ENCODE assay signal across 14 cellular contexts in genomic region chr2:136048886-136049832, GRCh38.
A peak's percentile ranks its signal among the peaks of the same experiment; 100 is the strongest.
DNase-seq lines count a peak whose midpoint lies in the region; ATAC-seq, FAIRE-seq and TF ChIP-seq lines count a peak whose summit lies in the region.
"Had no signal": no experiment of that assay in that cellular context is flagged by ENCODE, and none has a peak within 500 bp of the region (broad histone marks: within the 10 kb centered on the region; RNA-seq: fewer than 3 reads in every experiment).

No MANE protein-coding gene starts in this region.

- peak overlapping the region; percentile 5 for H3K4me3 ChIP-seq in CD4-positive, CD25-positive, alpha-beta regulatory T cell (ENCODE audit: low read depth, low read length)
- H3K4me3 ChIP-seq: MG63, right atrium auricular region had no signal

- peak overlapping the region; percentile 86 to 99 (median 95) for H3K27ac Mint-ChIP-seq in CD4-positive, CD25-positive, alpha-beta regulatory T cell
- peak overlapping the region; percentile 99 for H3K27ac Mint-ChIP-seq in activated T-helper 17 cell treated with anti-CD3 and anti-CD28 coated beads, Interleukin-2, amount 50 U/mL, for 72 hours
- peak overlapping the region; percentile 53 to 88 (median 79) for H3K27ac Mint-ChIP-seq in naive thymus-derived CD8-positive, alpha-beta T cell

- peaks cover 31 to 79% (median 55%) of the 10 kb centered on the region in 4 donors for H3K4me1 Mint-ChIP-seq in CD4-positive, CD25-positive, alpha-beta regulatory T cell
- peaks cover 63% of the 10 kb centered on the region for H3K4me1 Mint-ChIP-seq in activated T-helper 17 cell treated with anti-CD3 and anti-CD28 coated beads, Interleukin-2, amount 50 U/mL, for 72 hours
- H3K4me1 Mint-ChIP-seq in naive thymus-derived CD8-positive, alpha-beta T cell, result peaks cover 44 to 90% (median 85%) of the 10 kb centered on the region in 4 donors

- POLR2A ChIA-PET in naive thymus-derived CD8-positive, alpha-beta T cell (lab: Charles Lee), result interaction anchor here (0.7 kb wide), 2 partner anchors 63 to 64 kb away, joined by 5 to 6 read pairs; no protein-coding TSS in a partner anchor

- peak in 1 of 3 donors; percentile 93 for DNase-seq in CD4-positive, CD25-positive, alpha-beta regulatory T cell
- DNase-seq in GM12891 (ENCODE audit: insufficient read length, low spot score), result no peak
- DNase-seq in naive thymus-derived CD8-positive, alpha-beta T cell, result no peak
- no peak for DNase-seq in NCI-H446 (lab: John Stamatoyannopoulos, UW)
- DNase-seq in NCI-H524 treated with DMSO at 0.1 percent for 48 hours (lab: John Stamatoyannopoulos, UW), result no peak
- no peak for DNase-seq in H54 (ENCODE audit: insufficient read length, low spot score)
- DNase-seq: Calu3, foreskin keratinocyte, kidney glomerular epithelial cell, MG63, NCI-H187 treated with DMSO at 0.1 percent for 48 hours, NCI-H446 treated with DMSO at 0.1 percent for 48 hours had no signal

- H3K9me3 ChIP-seq in CD4-positive, CD25-positive, alpha-beta regulatory T cell (ENCODE audit: control insufficient read depth in 2 of 2, low read length in 2 of 2), result no peaks in the 10 kb centered on the region
- H3K9me3 ChIP-seq: MG63, right atrium auricular region had no signal

- peak overlapping the region; percentile 6 to 80 (median 31) for H3K4me3 Mint-ChIP-seq in CD4-positive, CD25-positive, alpha-beta regulatory T cell
- H3K4me3 Mint-ChIP-seq in activated T-helper 17 cell treated with anti-CD3 and anti-CD28 coated beads, Interleukin-2, amount 50 U/mL, for 72 hours, result peak overlapping the region; percentile 88
- peak overlapping the region in 7 of 10 donors; percentile 30 to 68 (median 50) for H3K4me3 Mint-ChIP-seq in naive thymus-derived CD8-positive, alpha-beta T cell

- H3K9me3 Mint-ChIP-seq in CD4-positive, CD25-positive, alpha-beta regulatory T cell, result peaks cover 0 to 5% (median 0%) of the 10 kb centered on the region in 7 donors
- H3K9me3 Mint-ChIP-seq in activated T-helper 17 cell treated with anti-CD3 and anti-CD28 coated beads, Interleukin-2, amount 50 U/mL, for 72 hours, result peaks cover 13% of the 10 kb centered on the region
- H3K9me3 Mint-ChIP-seq in naive thymus-derived CD8-positive, alpha-beta T cell, result peaks cover 0 to 10% (median 0%) of the 10 kb centered on the region in 9 donors

- FAIRE-seq in GM12891 (lab: Jason Lieb, UNC) (peak; percentile 75), H54 (lab: Jason Lieb, UNC) (no peak)

- TF ChIP-seq POLR2A in GM12891 (IDR thresholded peaks at IDR 0.05; ENCODE audit: low read depth, low read length) (no peak), H54 (IDR thresholded peaks at IDR 0.05; ENCODE audit: low read depth, low read length) (no peak)

- H3K36me3 Mint-ChIP-seq in CD4-positive, CD25-positive, alpha-beta regulatory T cell, result no peaks in the 10 kb centered on the region
- peaks cover 9% of the 10 kb centered on the region for H3K36me3 Mint-ChIP-seq in activated T-helper 17 cell treated with anti-CD3 and anti-CD28 coated beads, Interleukin-2, amount 50 U/mL, for 72 hours (ENCODE audit: low read depth)
- no peaks in the 10 kb centered on the region for H3K36me3 Mint-ChIP-seq in naive thymus-derived CD8-positive, alpha-beta T cell

- ATAC-seq in CD4-positive, CD25-positive, alpha-beta regulatory T cell (ENCODE audit: low read depth in 2 of 2), result peak; percentile 54 to 58
- ATAC-seq in activated T-helper 17 cell treated with anti-CD3 and anti-CD28 coated beads, Interleukin-2, amount 50 U/mL, for 72 hours (replicated peaks), result peak; percentile 32
- no peak for ATAC-seq in naive thymus-derived CD8-positive, alpha-beta T cell
- ATAC-seq: foreskin keratinocyte had no signal

- peak overlapping the region; percentile 73 for H3K27ac ChIP-seq in CD4-positive, CD25-positive, alpha-beta regulatory T cell (ENCODE audit: insufficient read depth, low read length, poor library complexity, severe bottlenecking)
- H3K27ac ChIP-seq: foreskin keratinocyte, right atrium auricular region had no signal

- no peaks in the 10 kb centered on the region for H3K27me3 ChIP-seq in CD4-positive, CD25-positive, alpha-beta regulatory T cell (ENCODE audit: control insufficient read depth, insufficient read depth, low read length)
- H3K27me3 ChIP-seq: foreskin keratinocyte, MG63, right atrium auricular region had no signal

- peaks cover 53% of the 10 kb centered on the region for H3K4me1 ChIP-seq in CD4-positive, CD25-positive, alpha-beta regulatory T cell (ENCODE audit: control insufficient read depth, insufficient read depth, low read length, poor library complexity, severe bottlenecking)
- H3K4me1 ChIP-seq: foreskin keratinocyte, right atrium auricular region had no signal

- no peaks in the 10 kb centered on the region for H3K27me3 Mint-ChIP-seq in CD4-positive, CD25-positive, alpha-beta regulatory T cell
- H3K27me3 Mint-ChIP-seq in activated T-helper 17 cell treated with anti-CD3 and anti-CD28 coated beads, Interleukin-2, amount 50 U/mL, for 72 hours, result no peaks in the 10 kb centered on the region
- H3K27me3 Mint-ChIP-seq in naive thymus-derived CD8-positive, alpha-beta T cell, result no peaks in the 10 kb centered on the region

- no peaks in the 10 kb centered on the region for H3K36me3 ChIP-seq in CD4-positive, CD25-positive, alpha-beta regulatory T cell (ENCODE audit: control insufficient read depth, insufficient read depth, low read length)
- H3K36me3 ChIP-seq: MG63, right atrium auricular region had no signal

TF ChIP-seq in GM12891, 5 proteins besides CTCF, POLR2A, EP300 and RAD21:
- TF ChIP-seq SPI1 (IDR thresholded peaks at IDR 0.05; ENCODE audit: low read depth, low read length) (peak; percentile 33; the same call in 1 of the 2 replicates), TAF1 (IDR thresholded peaks at IDR 0.05; ENCODE audit: low read depth, low read length) (no peak)
TF ChIP-seq in GM12891: peak in this region for 1.

Comparison
In these comparisons a context has a peak if more than half of its experiments do, and no peak if none do; other contexts are left out.
1. ATAC-seq: peak in CD4-positive, CD25-positive, alpha-beta regulatory T cell (2 of 2) and activated T-helper 17 cell treated with anti-CD3 and anti-CD28 coated beads, Interleukin-2, amount 50 U/mL, for 72 hours (single experiment); none in naive thymus-derived CD8-positive, alpha-beta T cell (0 of 2).
2. H3K4me3 Mint-ChIP-seq: peak in every context shown above with its lines; median percentile 88 in activated T-helper 17 cell treated with anti-CD3 and anti-CD28 coated beads, Interleukin-2, amount 50 U/mL, for 72 hours; 50 in naive thymus-derived CD8-positive, alpha-beta T cell; 31 in CD4-positive, CD25-positive, alpha-beta regulatory T cell.
3. Peak in every context shown above with its lines, with median percentiles within 50 percentile points of each other: H3K27ac Mint-ChIP-seq.